Comparison of ENCODE assay signal across 8 cellular contexts in genomic region chr3:38164136-38164965, GRCh38. TPM values are rescaled to one million over a fixed set of nuclear protein-coding genes. Genes with fewer than 3 reads are reported as not detected.
DNase-seq lines count a peak whose midpoint lies in the region; ATAC-seq, FAIRE-seq and TF ChIP-seq lines count a peak whose summit lies in the region.

No MANE protein-coding gene starts in this region.

- peaks cover 7% of the 10 kb centered on the region for H3K36me3 Mint-ChIP-seq in astrocyte (ENCODE audit: low read depth, unreplicated experiment)

- H3K4me2 ChIP-seq in DOHH2 (ENCODE audit: low read length), result peak overlapping the region; percentile 88
- peak overlapping the region; percentile 90 for H3K4me2 ChIP-seq in astrocyte (ENCODE audit: low read length)

- H3K79me2 ChIP-seq in DOHH2 (ENCODE audit: control insufficient read depth, low read length), result peaks cover 47% of the 10 kb centered on the region
- H3K79me2 ChIP-seq in astrocyte (ENCODE audit: insufficient read depth, low read length), result peaks cover 38% of the 10 kb centered on the region

- H3K9me3 Mint-ChIP-seq in astrocyte (ENCODE audit: unreplicated experiment), result peaks cover 3% of the 10 kb centered on the region

- H3K27me3 Mint-ChIP-seq in astrocyte (ENCODE audit: low read depth, unreplicated experiment), result no peaks in the 10 kb centered on the region

- WGBS in lower leg skin, 2 donors, result 41% methylated on average over 39 to 40 of the region's 40 CpGs

- H3K27ac Mint-ChIP-seq in astrocyte (ENCODE audit: unreplicated experiment), result peak overlapping the region; percentile 98

- peak overlapping the region; percentile 88 for H3K9ac ChIP-seq in astrocyte (ENCODE audit: low read length)

- H3K27me3 ChIP-seq in DOHH2 (ENCODE audit: control insufficient read depth, low read length) (no peaks in the 10 kb centered on the region), astrocyte (ENCODE audit: insufficient read depth, low read length) (no peaks in the 10 kb centered on the region), upper lobe of right lung (no peaks in the 10 kb centered on the region)

- H3K27ac ChIP-seq in DOHH2 (ENCODE audit: low read depth, low read length) (peak overlapping the region; percentile 83), astrocyte (ENCODE audit: low read depth, low read length) (peak overlapping the region; percentile 97), upper lobe of right lung (peak overlapping the region; percentile 99)

- peaks cover 13% of the 10 kb centered on the region for H3F3A ChIP-seq in DOHH2 (ENCODE audit: control insufficient read depth, insufficient read depth)

- H3K9me3 ChIP-seq in DOHH2 (ENCODE audit: control insufficient read depth, insufficient read depth, low read length) (no peaks in the 10 kb centered on the region), astrocyte (ENCODE audit: insufficient read depth, low read depth, low read length) (no peaks in the 10 kb centered on the region), upper lobe of right lung (no peaks in the 10 kb centered on the region)

- DNase-seq in astrocyte (ENCODE audit: low read depth), result no peak
- peak in 1 of 2 donors; percentile 82 for DNase-seq in lower leg skin (ENCODE audit: low spot score in 2 of 2)
- no peak for DNase-seq in upper lobe of right lung
- no peak for DNase-seq in midbrain (lab: John Stamatoyannopoulos, UW)
- DNase-seq in left lobe of liver (ENCODE audit: low spot score), result no peak
- no peak for DNase-seq in activated CD8-positive, alpha-beta memory T cell treated with anti-CD3 and anti-CD28 coated beads, Interleukin-2, amount 50 U/mL, for 4 hours

- H3K4me1 Mint-ChIP-seq in astrocyte (ENCODE audit: low read depth, unreplicated experiment), result peaks cover 24% of the 10 kb centered on the region

- FAIRE-seq in astrocyte (lab: Jason Lieb, UNC), result no peak

- H4K20me1 ChIP-seq in DOHH2 (ENCODE audit: control insufficient read depth, insufficient read depth, low read depth, low read length) (no peaks in the 10 kb centered on the region), astrocyte (ENCODE audit: insufficient read depth, low read length) (no peaks in the 10 kb centered on the region)

- TF ChIP-seq POLR2A in lower leg skin (IDR thresholded peaks at IDR 0.05), result peak in 1 of 2 donors; percentile 38

- no peaks in the 10 kb centered on the region for H3K9me2 ChIP-seq in DOHH2 (replicated peaks; ENCODE audit: control insufficient read depth, low read length)

- intact Hi-C loops in lower leg skin (cut with DNase I; ENCODE audit: low total_unique reads), result loop anchor here (5.0 kb wide), 1 partner anchor 557 kb away; no protein-coding TSS in a partner anchor
- intact Hi-C loops in upper lobe of right lung (cut with DNase I), result no loop called here

- ATAC-seq in HG02938 (IDR thresholded peaks at IDR 0.05; ENCODE audit: unreplicated experiment), result peak; percentile 28
- ATAC-seq in upper lobe of right lung, result no peak
- no peak for ATAC-seq in left lobe of liver

- TF ChIP-seq CTCF in DOHH2 (IDR thresholded peaks at IDR 0.05; ENCODE audit: low read depth, low read length, poor library complexity, severe bottlenecking) (peak; percentile 30), astrocyte (IDR thresholded peaks at IDR 0.05; ENCODE audit: insufficient read depth, low read depth, low read length) (no peak), lower leg skin (IDR thresholded peaks at IDR 0.05) (no peak), upper lobe of right lung (IDR thresholded peaks at IDR 0.05) (no peak)

- peaks cover 9% of the 10 kb centered on the region for H3K36me3 ChIP-seq in DOHH2 (ENCODE audit: control insufficient read depth, low read length)
- H3K36me3 ChIP-seq in astrocyte (ENCODE audit: insufficient read depth, low read length), result no peaks in the 10 kb centered on the region
- H3K36me3 ChIP-seq in upper lobe of right lung, result no peaks in the 10 kb centered on the region

- peaks cover 50% of the 10 kb centered on the region for H3K4me1 ChIP-seq in DOHH2 (ENCODE audit: control insufficient read depth, low read length)
- peaks cover 20% of the 10 kb centered on the region for H3K4me1 ChIP-seq in astrocyte (ENCODE audit: insufficient read depth, low read length)
- H3K4me1 ChIP-seq in upper lobe of right lung, result peaks cover 15% of the 10 kb centered on the region

- H2AFZ ChIP-seq in astrocyte (ENCODE audit: low read depth, low read length), result peak overlapping the region; percentile 93

- H3K4me3 Mint-ChIP-seq in astrocyte (ENCODE audit: unreplicated experiment), result peak overlapping the region; percentile 99

- H3K4me3 ChIP-seq in DOHH2 (ENCODE audit: low read length), result peak overlapping the region; percentile 94
- peak overlapping the region; percentile 96 for H3K4me3 ChIP-seq in astrocyte (ENCODE audit: insufficient read depth, low read depth, low read length)
- peak overlapping the region; percentile 22 for H3K4me3 ChIP-seq in lower leg skin (ENCODE audit: low read depth, poor library complexity, severe bottlenecking)
- H3K4me3 ChIP-seq in upper lobe of right lung, result peak overlapping the region; percentile 91

RNA-seq across cellular contexts. Expression of gene OXSR1, which starts 1.0 kb away (rescaled TPM):
- total RNA-seq in astrocyte, result 78.2 and 83.1 TPM in 2 replicates
- 10 to 100 TPM; 23.4 to 36.1 (median 31.6) TPM for total RNA-seq in lower leg skin
- 32.7 TPM for total RNA-seq in upper lobe of right lung
- total RNA-seq in left lobe of liver, result 12.1 TPM

RNA-seq across cellular contexts. Expression of gene MYD88, which starts 25.9 kb away (rescaled TPM):
- total RNA-seq in astrocyte (50.6 and 55.8 TPM in 2 replicates), lower leg skin (10 to 100 TPM; 22.9 to 32.2 (median 23.6) TPM), upper lobe of right lung (70.2 TPM), left lobe of liver (37.5 TPM)

RNA-seq across cellular contexts. Expression of gene ACAA1, which starts 27.4 kb away (rescaled TPM):
- total RNA-seq in astrocyte (67.0 and 69.4 TPM in 2 replicates), lower leg skin (10 to 100 TPM; 28.1 to 50.1 (median 40.2) TPM), upper lobe of right lung (81.7 TPM), left lobe of liver (479 TPM)

Comparison
In these comparisons a context has a peak if more than half of its experiments do, and no peak if none do; other contexts are left out.
1. H3K4me3 ChIP-seq: peak in every context shown above with its lines; median percentile 96 in astrocyte; 94 in DOHH2; 91 in upper lobe of right lung; 22 in lower leg skin.